Comparison of ENCODE assay signal across 8 cellular contexts in genomic region chrX:102934624-102935023, GRCh38. TPM values are rescaled to one million over a fixed set of nuclear protein-coding genes. Genes with fewer than 3 reads are reported as not detected.
A peak's percentile ranks its signal among the peaks of the same experiment; 100 is the strongest.
DNase-seq lines count a peak whose midpoint lies in the region; ATAC-seq and TF ChIP-seq lines count a peak whose summit lies in the region.

No MANE protein-coding gene starts in this region.

- no peaks in the 10 kb centered on the region for H3K79me1 ChIP-seq in IMR-90 (ENCODE audit: low read depth in 1 of 2, low read length in 2 of 2)

- no peak overlapping the region for H3K9ac ChIP-seq in IMR-90 (ENCODE audit: low read depth, low read length)

- no peaks in the 10 kb centered on the region for H4K20me1 ChIP-seq in IMR-90 (ENCODE audit: insufficient read depth, low read length)

- in situ Hi-C loops in IMR-90 (cut with MboI; ENCODE audit: low sequenced_read_pairs), result no loop called here

- H4K8ac ChIP-seq in IMR-90 (ENCODE audit: low read depth in 2 of 2, low read length in 2 of 2), result no peak overlapping the region

- H2AK5ac ChIP-seq in IMR-90 (ENCODE audit: low read depth, low read length), result no peak overlapping the region

- H3K9me3 Mint-ChIP-seq in activated CD4-positive, alpha-beta memory T cell treated with anti-CD3 and anti-CD28 coated beads, Interleukin-2, amount 10 ng/mL, durations not matched to agents 7 days and 5 days, result no peaks in the 10 kb centered on the region

- H4K5ac ChIP-seq in IMR-90 (ENCODE audit: low read depth, low read length), result no peak overlapping the region

- H3K4me3 ChIP-seq in right atrium auricular region (no peak overlapping the region), right cardiac atrium (ENCODE audit: low read length) (no peak overlapping the region), IMR-90 (ENCODE audit: insufficient read depth, low read depth, low read length) (no peak overlapping the region), fibroblast of mammary gland (ENCODE audit: control insufficient read depth, low read depth, low read length) (no peak overlapping the region), ovary (no peak overlapping the region)

- dilution Hi-C loops in IMR-90 (cut with HindIII; ENCODE audit: low sequenced_read_pairs, unreplicated experiment), result no loop called here

- no peak overlapping the region for H2BK15ac ChIP-seq in IMR-90 (ENCODE audit: low read depth, low read length)

- no peak for TF ChIP-seq POLR2A in IMR-90 (IDR thresholded peaks at IDR 0.05; ENCODE audit: low read depth, low read length)
- no peak for TF ChIP-seq POLR2A in ovary (IDR thresholded peaks at IDR 0.05)

- H3K27ac Mint-ChIP-seq in activated CD4-positive, alpha-beta memory T cell treated with anti-CD3 and anti-CD28 coated beads, Interleukin-2, amount 10 ng/mL, durations not matched to agents 7 days and 5 days, result no peak overlapping the region

- WGBS in right cardiac atrium, result 56% methylated on average over 3 of the region's 3 CpGs
- WGBS in IMR-90 (ENCODE audit: extremely low coverage in 2 of 2, insufficient read length in 1 of 2), 2 experiments, result no CpG with 5 or more reads among the region's 3 CpGs
- WGBS in ovary, 3 donors, result 31 to 48% (median 32%) methylated on average over 3 of the region's 3 CpGs

- no peak overlapping the region for H3K56ac ChIP-seq in IMR-90 (ENCODE audit: extremely low read depth, insufficient read depth, low read length)

- H3K27me3 Mint-ChIP-seq in activated CD4-positive, alpha-beta memory T cell treated with anti-CD3 and anti-CD28 coated beads, Interleukin-2, amount 10 ng/mL, durations not matched to agents 7 days and 5 days, result no peaks in the 10 kb centered on the region

- H2BK20ac ChIP-seq in IMR-90 (ENCODE audit: low read depth, low read length), result no peak overlapping the region

- no peaks in the 10 kb centered on the region for H3K36me3 Mint-ChIP-seq in activated CD4-positive, alpha-beta memory T cell treated with anti-CD3 and anti-CD28 coated beads, Interleukin-2, amount 10 ng/mL, durations not matched to agents 7 days and 5 days (ENCODE audit: low read depth)

- H3K23ac ChIP-seq in IMR-90 (ENCODE audit: low read depth, low read length), result no peak overlapping the region

- H3K27ac ChIP-seq in right atrium auricular region, result no peak overlapping the region
- no peak overlapping the region for H3K27ac ChIP-seq in right cardiac atrium (ENCODE audit: low read length)
- H3K27ac ChIP-seq in IMR-90 (ENCODE audit: insufficient read depth, low read length), result no peak overlapping the region
- H3K27ac ChIP-seq in ovary, result no peak overlapping the region

- POLR2A ChIA-PET in IMR-90 (lab: Charles Lee; ENCODE audit: unreplicated experiment), result no interaction called here
- POLR2A ChIA-PET in activated CD4-positive, alpha-beta memory T cell treated with anti-CD3 and anti-CD28 coated beads, Interleukin-2, amount 10 ng/mL, durations not matched to agents 7 days and 5 days (lab: Charles Lee), result no interaction called here

- H3K4me2 ChIP-seq in IMR-90 (ENCODE audit: low read depth, low read length), result no peak overlapping the region

- H3K36me3 ChIP-seq in right atrium auricular region (no peaks in the 10 kb centered on the region), IMR-90 (ENCODE audit: control insufficient read depth, insufficient read depth, low read length) (no peaks in the 10 kb centered on the region), ovary (no peaks in the 10 kb centered on the region)

- H3K18ac ChIP-seq in IMR-90 (ENCODE audit: low read depth, low read length), result no peak overlapping the region

- H4K91ac ChIP-seq in IMR-90 (ENCODE audit: insufficient read depth, low read depth, low read length), result no peak overlapping the region

- no peaks in the 10 kb centered on the region for H3K4me1 ChIP-seq in right atrium auricular region
- H3K4me1 ChIP-seq in right cardiac atrium (ENCODE audit: control insufficient read depth, insufficient read depth, low read length), result no peaks in the 10 kb centered on the region
- H3K4me1 ChIP-seq in IMR-90 (ENCODE audit: control insufficient read depth, insufficient read depth, low read length), result no peaks in the 10 kb centered on the region
- no peaks in the 10 kb centered on the region for H3K4me1 ChIP-seq in ovary (ENCODE audit: insufficient read depth)

- no peak for DNase-seq in right atrium auricular region (ENCODE audit: low spot score)
- DNase-seq in right cardiac atrium, result no peak
- peak; percentile 4 for DNase-seq in IMR-90
- peak; percentile 31 for DNase-seq in activated CD4-positive, alpha-beta memory T cell treated with anti-CD3 and anti-CD28 coated beads, Interleukin-2, amount 10 ng/mL, durations not matched to agents 7 days and 5 days
- peak; percentile 39 for DNase-seq in fibroblast of mammary gland (ENCODE audit: low read depth)
- peak; percentile 6 for DNase-seq in renal cortical epithelial cell (ENCODE audit: low read depth)
- no peak for DNase-seq in ovary
- DNase-seq in NCI-H1048 (lab: John Stamatoyannopoulos, UW), result no peak

- TF ChIP-seq RAD21 in IMR-90 (IDR thresholded peaks at IDR 0.05; ENCODE audit: low read length), result peak; percentile 16; the same call in 1 of the 2 replicates

- no peak overlapping the region for H2BK5ac ChIP-seq in IMR-90 (ENCODE audit: low read depth, low read length, poor library complexity, severe bottlenecking)

- TF ChIP-seq CTCF in right atrium auricular region (IDR thresholded peaks at IDR 0.05), result peak; percentile 51 to 61
- TF ChIP-seq CTCF in IMR-90 (conservative IDR thresholded peaks at IDR 0.05; ENCODE audit: low read depth, low read length), result peak; percentile 45
- peak; percentile 81 for TF ChIP-seq CTCF in fibroblast of mammary gland (conservative IDR thresholded peaks at IDR 0.05; ENCODE audit: control insufficient read depth, insufficient read depth, low read depth, low read length)
- no peak for TF ChIP-seq CTCF in ovary (IDR thresholded peaks at IDR 0.05)

- CTCF ChIA-PET in IMR-90 (lab: Yijun Ruan, JAX), result interaction anchor here (0.8 to 2.1 kb wide), 4 partner anchors 8 to 34 kb away, joined by 3 to 12 read pairs (median 5); no protein-coding TSS in a partner anchor
- CTCF ChIA-PET in activated CD4-positive, alpha-beta memory T cell treated with anti-CD3 and anti-CD28 coated beads, Interleukin-2, amount 10 ng/mL, durations not matched to agents 7 days and 5 days (lab: Charles Lee), result interaction anchor here (0.8 to 1.5 kb wide), 12 partner anchors 9 to 430 kb away, joined by 3 to 15 read pairs (median 3); no protein-coding TSS in a partner anchor

- H3K9me3 ChIP-seq in right atrium auricular region (no peaks in the 10 kb centered on the region), right cardiac atrium (ENCODE audit: control insufficient read depth, low read length) (no peaks in the 10 kb centered on the region), IMR-90 (ENCODE audit: control insufficient read depth, insufficient read depth, low read length) (no peaks in the 10 kb centered on the region), ovary (no peaks in the 10 kb centered on the region)

- ATAC-seq in right cardiac atrium (no peak), IMR-90 (ENCODE audit: low read depth) (peak; percentile 49; the same call in 1 of the 2 replicates)

- TF ChIP-seq EP300 in ovary (IDR thresholded peaks at IDR 0.05), result no peak

- intact Hi-C loops in right cardiac atrium (cut with DNase I), result no loop called here
- intact Hi-C loops in IMR-90 (cut with micrococcal nuclease), result no loop called here
- intact Hi-C loops in ovary (cut with DNase I), result loop anchor here in 1 of 4 donors (10.0 kb wide), 1 partner anchor 220 kb away; no protein-coding TSS in a partner anchor

- H3K9me1 ChIP-seq in IMR-90 (ENCODE audit: insufficient read depth, low read length), result no peaks in the 10 kb centered on the region

- no peaks in the 10 kb centered on the region for H3K27me3 ChIP-seq in right atrium auricular region
- H3K27me3 ChIP-seq in right cardiac atrium (ENCODE audit: control insufficient read depth, insufficient read depth), result no peaks in the 10 kb centered on the region
- H3K27me3 ChIP-seq in IMR-90 (ENCODE audit: control insufficient read depth, insufficient read depth, low read length), result no peaks in the 10 kb centered on the region
- no peaks in the 10 kb centered on the region for H3K27me3 ChIP-seq in ovary

- H2AFZ ChIP-seq in IMR-90 (replicated peaks; ENCODE audit: low read length, poor library complexity), result no peak overlapping the region

- H3K4ac ChIP-seq in IMR-90 (ENCODE audit: low read depth, low read length), result no peak overlapping the region

- no peak overlapping the region for H2BK120ac ChIP-seq in IMR-90 (ENCODE audit: low read depth, low read length)

- H2AK9ac ChIP-seq in IMR-90 (replicated peaks; ENCODE audit: low read depth, low read length, poor library complexity), result no peak overlapping the region

- no peak overlapping the region for H3K14ac ChIP-seq in IMR-90 (replicated peaks; ENCODE audit: low read depth, low read length)

- no TSS peak for BruUV-seq in IMR-90 (replicated peaks; lab: Mats Ljungman, UMichigan)

- no peaks in the 10 kb centered on the region for H3K4me1 Mint-ChIP-seq in activated CD4-positive, alpha-beta memory T cell treated with anti-CD3 and anti-CD28 coated beads, Interleukin-2, amount 10 ng/mL, durations not matched to agents 7 days and 5 days

- no peak overlapping the region for H3K4me3 Mint-ChIP-seq in activated CD4-positive, alpha-beta memory T cell treated with anti-CD3 and anti-CD28 coated beads, Interleukin-2, amount 10 ng/mL, durations not matched to agents 7 days and 5 days

TF ChIP-seq in IMR-90, 13 proteins besides CTCF, POLR2A, EP300 and RAD21 (continues in another document):
- no peak for TF ChIP-seq MXI1 (IDR thresholded peaks at IDR 0.05; ENCODE audit: borderline replicate concordance, low read depth, low read length)
- TF ChIP-seq MAFK (IDR thresholded peaks at IDR 0.05; ENCODE audit: low read depth, low read length), result no peak

RNA-seq across cellular contexts. Expression of gene RAB40AL, which starts 2.4 kb away (rescaled TPM):
- 1 to 10 TPM in 1 of 2 donors, not detected in 1; 1.6 TPM for total RNA-seq in right atrium auricular region
- total RNA-seq in right cardiac atrium, result under 1 TPM in 2 of 4 donors, not detected in 2; 0.39 to 0.54 TPM
- 0.14 TPM for polyA plus RNA-seq in right cardiac atrium
- 0.28 and 0.36 TPM in 2 replicates for total RNA-seq in IMR-90 (2012; rRNA removed)
- polyA plus RNA-seq in IMR-90 (2012; rRNA removed), result 0.24 and 0.34 TPM in 2 replicates
- 0.05 TPM in 1 of 2 replicates, not detected in the other for polyA plus RNA-seq in IMR-90 (2012; cell fraction: cytosol; rRNA removed)
- polyA plus RNA-seq in IMR-90 (2012; cell fraction: nucleus; rRNA removed; ENCODE audit: low replicate concordance), result 1.4 and 3.2 TPM in 2 replicates
- under 1 TPM; 0.23 to 0.28 TPM for total RNA-seq in activated CD4-positive, alpha-beta memory T cell treated with anti-CD3 and anti-CD28 coated beads, Interleukin-2, amount 10 ng/mL, durations not matched to agents 7 days and 5 days
- 0.30 TPM in 1 of 2 replicates, not detected in the other for total RNA-seq in renal cortical epithelial cell
- total RNA-seq in ovary, result 1 to 10 TPM in 3 of 7 donors, under 1 TPM in 3, not detected in 1; 0.47 to 3.7 (median 0.96) TPM
- polyA plus RNA-seq in ovary, result not detected

Comparison
In these comparisons a context has a peak if more than half of its experiments do, and no peak if none do; other contexts are left out.
1. DNase-seq: peak in IMR-90 (single experiment), activated CD4-positive, alpha-beta memory T cell treated with anti-CD3 and anti-CD28 coated beads, Interleukin-2, amount 10 ng/mL, durations not matched to agents 7 days and 5 days (single experiment), fibroblast of mammary gland (single experiment) and renal cortical epithelial cell (single experiment); none in right atrium auricular region (single experiment), right cardiac atrium (0 of 3), ovary (0 of 5) and NCI-H1048 (single experiment).
2. CTCF ChIP-seq: peak in right atrium auricular region (2 of 2), IMR-90 (single experiment) and fibroblast of mammary gland (single experiment); none in ovary (0 of 3).